ENCODE assay signal across 8 cellular contexts in genomic region chr1:156893048-156893953, GRCh38. TPM values are rescaled to one million over a fixed set of nuclear protein-coding genes. Genes with fewer than 3 reads are reported as not detected.
A peak's percentile ranks its signal among the peaks of the same experiment; 100 is the strongest.
DNase-seq lines count a peak whose midpoint lies in the region; ATAC-seq, FAIRE-seq and TF ChIP-seq lines count a peak whose summit lies in the region.

Gene PEAR1 (plus strand): TSS chr1:156893718. CDS start chr1:156903927, 10,209 bp downstream.

- H3K4me1 ChIP-seq in mammary epithelial cell (ENCODE audit: insufficient read depth, low read length) (peaks cover 39% of the 10 kb centered on the region), keratinocyte (ENCODE audit: control insufficient read depth, extremely low read depth, insufficient read depth, low read length) (peaks cover 31% of the 10 kb centered on the region)

- intact Hi-C loops in mammary epithelial cell (cut with micrococcal nuclease) = loop anchor here (10.0 kb wide), 2 partner anchors 182 to 242 kb away; partner anchors contain the start of gene ETV3

- H3K9me3 Mint-ChIP-seq in IgD-negative memory B cell = no peaks in the 10 kb centered on the region
- no peaks in the 10 kb centered on the region for H3K9me3 Mint-ChIP-seq in stimulated activated naive CD8-positive, alpha-beta T cell treated with anti-CD3 and anti-CD28 coated beads, Interleukin-15, amount 100 ng/mL, for 72 hours

- FAIRE-seq in keratinocyte (lab: Jason Lieb, UNC) = no peak
- FAIRE-seq in urothelium cell line (lab: Jason Lieb, UNC) = no peak

- dilution Hi-C loops in mammary epithelial cell (cut with HindIII; ENCODE audit: low sequenced_read_pairs) = loop anchor here (5.0 kb wide), 2 partner anchors 51 to 54 kb away; no protein-coding TSS in a partner anchor
- dilution Hi-C loops in keratinocyte (cut with MboI; ENCODE audit: extremely low pct_ligation_motif_present, low sequenced_read_pairs) = no loop called here

- no peak within 1 kb of the TSS for H3K27ac Mint-ChIP-seq in IgD-negative memory B cell
- no peak within 1 kb of the TSS for H3K27ac Mint-ChIP-seq in stimulated activated naive CD8-positive, alpha-beta T cell treated with anti-CD3 and anti-CD28 coated beads, Interleukin-15, amount 100 ng/mL, for 72 hours

- no peaks in the 10 kb centered on the region for H3K79me2 ChIP-seq in mammary epithelial cell (ENCODE audit: insufficient read depth, low read length)
- no peaks in the 10 kb centered on the region for H3K79me2 ChIP-seq in keratinocyte (ENCODE audit: control insufficient read depth, insufficient read depth, low read length)

- peak; percentile 14 for ATAC-seq in stimulated activated naive CD8-positive, alpha-beta T cell treated with anti-CD3 and anti-CD28 coated beads, Interleukin-15, amount 100 ng/mL, for 72 hours
- ATAC-seq in HG03139 (IDR thresholded peaks at IDR 0.05; ENCODE audit: unreplicated experiment) (no peak), HG02642 (IDR thresholded peaks at IDR 0.05; ENCODE audit: poor library complexity, unreplicated experiment) (no peak)

- H3K27me3 Mint-ChIP-seq in IgD-negative memory B cell = peaks cover 73% of the 10 kb centered on the region
- peaks cover 91% of the 10 kb centered on the region for H3K27me3 Mint-ChIP-seq in stimulated activated naive CD8-positive, alpha-beta T cell treated with anti-CD3 and anti-CD28 coated beads, Interleukin-15, amount 100 ng/mL, for 72 hours

- H3K4me3 Mint-ChIP-seq in IgD-negative memory B cell = peak within 1 kb of the TSS in 3 of 4 donors; percentile 68 to 88 (median 81)
- H3K4me3 Mint-ChIP-seq in stimulated activated naive CD8-positive, alpha-beta T cell treated with anti-CD3 and anti-CD28 coated beads, Interleukin-15, amount 100 ng/mL, for 72 hours = peak within 1 kb of the TSS; percentile 61 to 76

- BruUV-seq in mammary epithelial cell (replicated peaks; lab: Mats Ljungman, UMichigan) = no TSS peak

- H2AFZ ChIP-seq in mammary epithelial cell (ENCODE audit: low read depth, low read length) = no peak within 1 kb of the TSS
- H2AFZ ChIP-seq in keratinocyte (ENCODE audit: control insufficient read depth, low read length) = no peak within 1 kb of the TSS

- H3K9me1 ChIP-seq in keratinocyte (ENCODE audit: control insufficient read depth, extremely low read depth, insufficient read depth, low read length) = no peaks in the 10 kb centered on the region

- TF ChIP-seq CTCF in mammary epithelial cell (conservative IDR thresholded peaks at IDR 0.05 in 1 of 2, IDR thresholded peaks at IDR 0.05 in 1 of 2; ENCODE audit: extremely low read depth in 1 of 2, insufficient read depth in 1 of 2, low read depth in 1 of 2, low read length in 2 of 2) (no peak), keratinocyte (optimal IDR thresholded peaks at IDR 0.05 in 1 of 3, IDR thresholded peaks at IDR 0.05 in 1 of 3, conservative IDR thresholded peaks at IDR 0.05 in 1 of 3; ENCODE audit: extremely low read depth in 1 of 3, insufficient read depth in 2 of 3, low read length in 3 of 3) (no peak)

- in situ Hi-C loops in mammary epithelial cell (cut with MboI; ENCODE audit: low sequenced_read_pairs in 2 of 2) = no loop called here

- H3K27ac ChIP-seq in mammary epithelial cell (ENCODE audit: insufficient read depth, low read depth, low read length) (no peak within 1 kb of the TSS), keratinocyte (ENCODE audit: control insufficient read depth, insufficient read depth, low read length) (no peak within 1 kb of the TSS)

- H3K27me3 ChIP-seq in mammary epithelial cell (ENCODE audit: insufficient read depth, low read length) = no peaks in the 10 kb centered on the region
- H3K27me3 ChIP-seq in keratinocyte (ENCODE audit: control insufficient read depth, extremely low read depth, insufficient read depth, low read length) = peaks cover 4% of the 10 kb centered on the region

- no peak for DNase-seq in mammary epithelial cell
- DNase-seq in keratinocyte (ENCODE audit: low read depth, low spot score) = no peak
- no peak for DNase-seq in stimulated activated naive CD8-positive, alpha-beta T cell treated with anti-CD3 and anti-CD28 coated beads, Interleukin-15, amount 100 ng/mL, for 72 hours
- DNase-seq in DMS114 treated with DMSO at 0.1 percent for 48 hours (lab: John Stamatoyannopoulos, UW; ENCODE audit: unreplicated experiment) = no peak
- DNase-seq in urothelium cell line (ENCODE audit: low spot score) = no peak

- H3K9ac ChIP-seq in mammary epithelial cell (ENCODE audit: insufficient read depth, low read length) (no peak within 1 kb of the TSS), keratinocyte (ENCODE audit: control insufficient read depth, extremely low read depth, insufficient read depth, low read length) (peak within 1 kb of the TSS; percentile 22)

- H3K36me3 ChIP-seq in mammary epithelial cell (ENCODE audit: insufficient read depth, low read length) (no peaks in the 10 kb centered on the region), keratinocyte (ENCODE audit: control insufficient read depth in 2 of 2, extremely low read depth in 1 of 2, insufficient read depth in 2 of 2, low read length in 2 of 2) (no peaks in the 10 kb centered on the region)

- H3K4me2 ChIP-seq in mammary epithelial cell (ENCODE audit: insufficient read depth, low read depth, low read length) = peak within 1 kb of the TSS; percentile 86
- H3K4me2 ChIP-seq in keratinocyte (ENCODE audit: control insufficient read depth, extremely low read depth, insufficient read depth, low read depth, low read length) = peak within 1 kb of the TSS; percentile 88

- H4K20me1 ChIP-seq in mammary epithelial cell (ENCODE audit: insufficient read depth, low read length) (no peaks in the 10 kb centered on the region), keratinocyte (ENCODE audit: control insufficient read depth, extremely low read depth, insufficient read depth, low read length) (no peaks in the 10 kb centered on the region)

- peaks cover 2 to 6% (median 6%) of the 10 kb centered on the region in 3 donors for H3K4me1 Mint-ChIP-seq in IgD-negative memory B cell
- peaks cover 26% of the 10 kb centered on the region for H3K4me1 Mint-ChIP-seq in stimulated activated naive CD8-positive, alpha-beta T cell treated with anti-CD3 and anti-CD28 coated beads, Interleukin-15, amount 100 ng/mL, for 72 hours

- H3K9me3 ChIP-seq in mammary epithelial cell (replicated peaks; ENCODE audit: insufficient read depth, low read length) = no peaks in the 10 kb centered on the region
- no peaks in the 10 kb centered on the region for H3K9me3 ChIP-seq in keratinocyte (ENCODE audit: control insufficient read depth, low read depth, low read length)

- H3K4me3 ChIP-seq in mammary epithelial cell (replicated peaks in 1 of 3; ENCODE audit: insufficient read depth in 1 of 3, low read depth in 2 of 3, low read length in 3 of 3) (peak within 1 kb of the TSS in 1 of 3 experiments; percentile 7), keratinocyte (ENCODE audit: control insufficient read depth in 2 of 3, extremely low read depth in 1 of 3, insufficient read depth in 2 of 3, low read depth in 1 of 3, low read length in 3 of 3) (peak within 1 kb of the TSS in 1 of 3 experiments; percentile 51)

- WGBS in mammary epithelial cell (ENCODE audit: low coverage, missing lambda C conversion rate) = 83% methylated on average over 25 of the region's 60 CpGs

- H3K36me3 Mint-ChIP-seq in IgD-negative memory B cell = no peaks in the 10 kb centered on the region

- CTCF ChIA-PET in mammary epithelial cell (lab: Charles Lee; ENCODE audit: low non-redundant PET) = no interaction called here

RNA-seq across cellular contexts. Expression of gene PEAR1, which starts in this region (rescaled TPM):
- not detected for polyA plus RNA-seq in IgD-negative memory B cell
- 1 to 10 TPM in 1 of 2 donors, under 1 TPM in 1; 0.83 to 4.9 TPM for total RNA-seq in mammary epithelial cell
- 0.17 TPM for polyA plus RNA-seq in mammary epithelial cell
- not detected for polyA minus RNA-seq in mammary epithelial cell
- polyA plus RNA-seq in keratinocyte = 4.0 to 4.8 TPM (median 4.2 TPM) in 3 replicates
- polyA plus RNA-seq in keratinocyte (2011; ENCODE audit: low read depth) = 2.2 TPM
- 1.6 and 1.7 TPM in 2 replicates for polyA plus RNA-seq in keratinocyte (2011; cell fraction: cytosol; rRNA removed)
- polyA plus RNA-seq in keratinocyte (2011; cell fraction: nucleus; rRNA removed) = 17.9 and 18.0 TPM in 2 replicates
- 1.1 and 2.6 TPM in 2 replicates for polyA plus RNA-seq in keratinocyte (2012; ENCODE audit: low replicate concordance)
- 1.7 to 8.4 TPM (median 1.8 TPM) in 3 replicates for polyA minus RNA-seq in keratinocyte
- polyA minus RNA-seq in keratinocyte (2011; cell fraction: cytosol; rRNA and poly(A)+ RNA removed) = not detected
- 4.1 and 4.8 TPM in 2 replicates for polyA minus RNA-seq in keratinocyte (2011; cell fraction: nucleus; rRNA and poly(A)+ RNA removed)
